ENCODE assay signal across 32 cellular contexts in the genomic region with DNA sequence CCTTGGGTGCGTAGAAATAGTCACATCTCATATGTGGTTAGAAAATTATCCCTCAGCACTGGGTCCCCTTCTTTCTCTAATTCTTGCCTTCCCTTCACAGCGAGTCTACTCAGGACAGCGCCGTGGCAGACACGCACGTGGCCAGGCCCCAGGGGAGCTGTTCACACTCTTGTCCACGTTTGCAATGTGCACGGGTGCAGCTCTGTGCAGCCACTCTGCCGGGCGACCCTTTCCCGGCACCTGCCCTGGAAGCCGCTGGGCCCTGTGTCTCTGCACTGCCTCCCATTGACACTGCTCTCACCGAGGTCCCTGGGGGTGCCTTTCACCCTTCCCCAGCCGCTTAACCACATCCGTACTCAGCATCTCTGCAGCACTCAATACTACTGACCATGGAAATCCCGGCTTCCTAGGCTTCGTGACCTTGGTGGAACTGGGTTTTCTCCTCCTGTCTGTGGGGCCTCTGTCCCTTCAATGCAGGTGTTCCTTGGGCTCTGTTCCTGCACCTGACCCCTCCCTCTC.
"Had no signal": no experiment of that assay in that cellular context is flagged by ENCODE, and none has a peak within 500 bp of the region (broad histone marks: within the 10 kb centered on the region; RNA-seq: fewer than 3 reads in every experiment).

No MANE protein-coding gene starts in this region.

- ATAC-seq: heart right ventricle, left lobe of liver, lower lobe of right lung had no signal

- H3K27me3 ChIP-seq: breast epithelium, pancreas, sigmoid colon, thyroid gland had no signal

- H3K9me3 ChIP-seq: breast epithelium, esophagus squamous epithelium, heart right ventricle, lower lobe of right lung, pancreas, prostate gland, sigmoid colon, stomach, thyroid gland had no signal

- FAIRE-seq: endometrium, pancreas, small intestine had no signal

- H3K27ac ChIP-seq: breast epithelium, epithelial cell of prostate, esophagus squamous epithelium, heart right ventricle, lower lobe of right lung, pancreas, prostate gland, sigmoid colon, stomach, thyroid gland had no signal

- DNase-seq: activated CD4-positive, alpha-beta memory T cell treated with anti-CD3 and anti-CD28 coated beads for 36 hours; activated CD4-positive, alpha-beta T cell treated with anti-CD3 and anti-CD28 coated beads, Interleukin-2, amount 10 ng/mL, durations not matched to agents 24 days and 14 days; activated CD4-positive, CD25-positive, alpha-beta regulatory T cell treated with anti-CD3 and anti-CD28 coated beads, Interleukin-2, amount 50 U/mL, for 72 hours; activated CD8-positive, alpha-beta memory T cell treated with anti-CD3 and anti-CD28 coated beads, Interleukin-2, amount 50 U/mL, for 48 hours; activated gamma-delta T cell treated with Interleukin-2 at 50 U/mL for 16 hours; activated naive CD4-positive, alpha-beta T cell treated with anti-CD3 and anti-CD28 coated beads, Interleukin-2, amount 50 U/mL, for 16 hours; activated T-cell treated with anti-CD3 and anti-CD28 coated beads, Interleukin-2, amount 50 U/mL, for 24 hours; amygdala; dermis blood vessel endothelial cell; effector CD4-positive, alpha-beta T cell; esophagus squamous epithelium; foreskin melanocyte; heart right ventricle; kidney glomerular epithelial cell; lower lobe of right lung; mesendoderm; pancreas; retina; sigmoid colon; small intestine; stimulated activated CD4-positive, alpha-beta T cell treated with anti-CD3 and anti-CD28 coated beads, Interleukin-1b, Interleukin-23, amount 100 ng/mL, for 48 hours; stimulated activated CD4-positive, alpha-beta T cell treated with anti-CD3 and anti-CD28 coated beads, Interleukin-4, amount 100 ng/mL, for 4 hours; stimulated activated CD8-positive, alpha-beta memory T cell treated with anti-CD3 and anti-CD28 coated beads, Interleukin-4, amount 100 ng/mL, for 48 hours; stimulated activated naive B cell treated with anti-CD40 and anti-IgM and Interleukin-4, amounts not matched to agents 10 μg/mL and 1 μg/mL and 100 μg/mL, for 72 hours; T-helper 2 cell; thyroid gland had no signal

- H3K4me3 ChIP-seq: breast epithelium, esophagus squamous epithelium, heart right ventricle, lower lobe of right lung, pancreas, prostate gland, sigmoid colon, stomach, thyroid gland had no signal

- H3K36me3 ChIP-seq: breast epithelium, esophagus squamous epithelium, heart right ventricle, lower lobe of right lung, pancreas, prostate gland, sigmoid colon, stomach, thyroid gland had no signal

- H3K4me1 ChIP-seq: breast epithelium, lower lobe of right lung, pancreas, prostate gland, stomach had no signal
